8 cellular contexts compared by ENCODE assay signal in genomic region chr3:66038384-66038725, GRCh38. TPM values are rescaled to one million over a fixed set of nuclear protein-coding genes. Genes with fewer than 3 reads are reported as not detected.
DNase-seq lines count a peak whose midpoint lies in the region; ATAC-seq and TF ChIP-seq lines count a peak whose summit lies in the region.

No MANE protein-coding gene starts in this region.

- no peaks in the 10 kb centered on the region for H3K36me3 ChIP-seq in mesodermal cell (ENCODE audit: control insufficient read depth, insufficient read depth, low read length)
- no peaks in the 10 kb centered on the region for H3K36me3 ChIP-seq in effector memory CD4-positive, alpha-beta T cell (ENCODE audit: control insufficient read depth, insufficient read depth, low read length)

- 0% methylated on average over 14 to 17 of the region's 25 CpGs for WGBS in mesodermal cell (ENCODE audit: insufficient coverage in 2 of 2), 2 experiments

- ATAC-seq in GM19372 (IDR thresholded peaks at IDR 0.05; ENCODE audit: low read depth, unreplicated experiment) (peak; percentile 20), HG03571 (IDR thresholded peaks at IDR 0.05; ENCODE audit: unreplicated experiment) (peak; percentile 27)

- peak overlapping the region; percentile 89 for H3K4me3 ChIP-seq in mesodermal cell (ENCODE audit: extremely low read depth, insufficient read depth, low read length, poor library complexity, severe bottlenecking)
- no peak overlapping the region for H3K4me3 ChIP-seq in effector memory CD4-positive, alpha-beta T cell (ENCODE audit: insufficient read depth, low read depth, low read length, poor library complexity, severe bottlenecking)

- no peaks in the 10 kb centered on the region for H3K9me3 ChIP-seq in mesodermal cell (ENCODE audit: control insufficient read depth, low read length)
- no peaks in the 10 kb centered on the region for H3K9me3 ChIP-seq in effector memory CD4-positive, alpha-beta T cell (ENCODE audit: control insufficient read depth, low read length)

- TF ChIP-seq CTCF in 22Rv1 (IDR thresholded peaks at IDR 0.05) = no peak

- H3K27me3 ChIP-seq in effector memory CD4-positive, alpha-beta T cell (replicated peaks; ENCODE audit: control insufficient read depth, insufficient read depth, low read length, poor library complexity, severe bottlenecking) = peaks cover 24% of the 10 kb centered on the region

- peaks cover 14% of the 10 kb centered on the region for H3K4me1 ChIP-seq in mesodermal cell (ENCODE audit: control insufficient read depth, insufficient read depth, low read length, poor library complexity, severe bottlenecking)
- H3K4me1 ChIP-seq in effector memory CD4-positive, alpha-beta T cell (ENCODE audit: control insufficient read depth, insufficient read depth, low read length, poor library complexity, severe bottlenecking) = no peaks in the 10 kb centered on the region

- H3K27ac ChIP-seq in 22Rv1 (peak overlapping the region; percentile 90), caudate nucleus (ENCODE audit: low read depth, low read length) (peak overlapping the region; percentile 86), mesodermal cell (ENCODE audit: low read depth, low read length, severe bottlenecking) (peak overlapping the region; percentile 94)
- no peak overlapping the region for H3K27ac ChIP-seq in effector memory CD4-positive, alpha-beta T cell (ENCODE audit: insufficient read depth, low read length, poor library complexity, severe bottlenecking)

- peak in 1 of 61 donors; percentile 44 for DNase-seq in caudate nucleus (lab: John Stamatoyannopoulos, UW)
- no peak for DNase-seq in activated CD4-positive, CD25-positive, alpha-beta regulatory T cell (lab: John Stamatoyannopoulos, UW)
- DNase-seq in effector memory CD4-positive, alpha-beta T cell = no peak
- no peak for DNase-seq in NCI-H1930 (lab: John Stamatoyannopoulos, UW)

RNA-seq across cellular contexts. Expression of gene MAGI1, which starts 0.4 kb away (rescaled TPM):
- polyA plus RNA-seq in mesodermal cell (2013, experiment 1 of 2) = 22.2 TPM
- polyA plus RNA-seq in mesodermal cell (2013, experiment 2 of 2) = 19.8 TPM
